Comparison of ENCODE assay signal across 19 cellular contexts in the genomic region with DNA sequence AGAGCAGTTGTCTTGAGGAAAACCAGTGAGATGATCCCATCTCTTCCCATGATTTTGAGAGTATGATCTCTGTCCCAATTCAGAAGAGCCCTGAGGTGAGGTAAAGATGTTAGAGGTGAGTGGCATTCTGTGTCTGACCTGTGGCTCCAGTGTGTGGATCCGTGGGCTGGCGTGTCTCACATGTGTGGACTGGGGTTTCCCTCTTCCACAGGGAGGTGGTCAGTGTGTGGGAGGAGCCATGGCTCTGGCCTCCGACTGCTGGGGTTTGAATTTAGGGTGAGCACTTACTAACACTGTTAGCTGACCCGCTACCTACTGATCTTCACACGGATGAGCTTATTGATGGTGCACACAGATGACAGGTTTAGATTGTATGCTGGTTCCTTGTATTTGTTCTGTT. TPM values are rescaled to one million over a fixed set of nuclear protein-coding genes. Genes with fewer than 3 reads are reported as not detected.
DNase-seq lines count a peak whose midpoint lies in the region; ATAC-seq, FAIRE-seq and TF ChIP-seq lines count a peak whose summit lies in the region.
"Had no signal": no experiment of that assay in that cellular context is flagged by ENCODE, and none has a peak within 500 bp of the region (broad histone marks: within the 10 kb centered on the region; RNA-seq: fewer than 3 reads in every experiment).

No MANE protein-coding gene starts in this region.

- H3K36me3 Mint-ChIP-seq in MCF 10A (ENCODE audit: insufficient read depth, unreplicated experiment) = no peaks in the 10 kb centered on the region
- peaks cover 3% of the 10 kb centered on the region for H3K36me3 Mint-ChIP-seq in osteocyte (ENCODE audit: unreplicated experiment)
- peaks cover 10% of the 10 kb centered on the region for H3K36me3 Mint-ChIP-seq in type B pancreatic cell
- H3K36me3 Mint-ChIP-seq: memory B cell; stimulated activated memory B cell treated with anti-CD40 and anti-IgM and Interleukin-4, amounts not matched to agents 10 μg/mL and 1 μg/mL and 100 μg/mL, for 72 hours had no signal

- WGBS in mammary epithelial cell (ENCODE audit: low coverage, missing lambda C conversion rate) = 98% methylated on average over 5 of the region's 5 CpGs

- H3K27ac ChIP-seq in mammary epithelial cell (ENCODE audit: insufficient read depth, low read depth, low read length) = no peak overlapping the region
- peak overlapping the region; percentile 98 for H3K27ac ChIP-seq in endothelial cell of umbilical vein (ENCODE audit: insufficient read depth, low read depth, low read length)
- H3K27ac ChIP-seq: SJCRH30, WERI-Rb-1 had no signal

- H2AFZ ChIP-seq in mammary epithelial cell (ENCODE audit: low read depth, low read length) (no peak overlapping the region), endothelial cell of umbilical vein (ENCODE audit: low read depth, low read length) (no peak overlapping the region)
- H2AFZ ChIP-seq: hepatocyte had no signal

- no peaks in the 10 kb centered on the region for H3K9me3 Mint-ChIP-seq in MCF 10A (ENCODE audit: unreplicated experiment)
- no peaks in the 10 kb centered on the region for H3K9me3 Mint-ChIP-seq in osteocyte (ENCODE audit: unreplicated experiment)
- no peaks in the 10 kb centered on the region for H3K9me3 Mint-ChIP-seq in type B pancreatic cell
- H3K9me3 Mint-ChIP-seq: memory B cell; stimulated activated memory B cell treated with anti-CD40 and anti-IgM and Interleukin-4, amounts not matched to agents 10 μg/mL and 1 μg/mL and 100 μg/mL, for 72 hours had no signal

- H3K4me3 Mint-ChIP-seq in MCF 10A (ENCODE audit: unreplicated experiment) (no peak overlapping the region), osteocyte (ENCODE audit: unreplicated experiment) (no peak overlapping the region), type B pancreatic cell (no peak overlapping the region)
- H3K4me3 Mint-ChIP-seq: memory B cell; stimulated activated memory B cell treated with anti-CD40 and anti-IgM and Interleukin-4, amounts not matched to agents 10 μg/mL and 1 μg/mL and 100 μg/mL, for 72 hours had no signal

- TF ChIP-seq CTCF in MCF 10A (IDR thresholded peaks at IDR 0.05; ENCODE audit: unreplicated experiment) = no peak
- no peak for TF ChIP-seq CTCF in mammary epithelial cell (conservative IDR thresholded peaks at IDR 0.05 in 1 of 2, IDR thresholded peaks at IDR 0.05 in 1 of 2; ENCODE audit: extremely low read depth in 1 of 2, insufficient read depth in 1 of 2, low read depth in 1 of 2, low read length in 2 of 2)
- TF ChIP-seq CTCF in endothelial cell of umbilical vein (IDR thresholded peaks at IDR 0.05; ENCODE audit: extremely low read depth in 1 of 2, insufficient read depth in 1 of 2, low read depth in 1 of 2, low read length in 2 of 2) = no peak
- no peak for TF ChIP-seq CTCF in osteocyte (IDR thresholded peaks at IDR 0.05)
- TF ChIP-seq CTCF in type B pancreatic cell (conservative IDR thresholded peaks at IDR 0.05) = no peak

- H3K4me1 ChIP-seq in mammary epithelial cell (ENCODE audit: insufficient read depth, low read length) (peaks cover 80% of the 10 kb centered on the region), endothelial cell of umbilical vein (ENCODE audit: control insufficient read depth, extremely low read depth, insufficient read depth, low read length) (peaks cover 60% of the 10 kb centered on the region)

- CTCF ChIA-PET in MCF 10A (lab: Yijun Ruan, JAX) = interaction anchor here (0.7 to 2.1 kb wide), 5 partner anchors 11 to 98 kb away, joined by 3 to 9 read pairs (median 5); no protein-coding TSS in a partner anchor
- CTCF ChIA-PET in mammary epithelial cell (lab: Charles Lee; ENCODE audit: low non-redundant PET) = no interaction called here
- CTCF ChIA-PET in endothelial cell of umbilical vein (lab: Charles Lee) = interaction anchor here (1.1 to 8.5 kb wide), 3 partner anchors 12 to 92 kb away, joined by 3 to 65 read pairs (median 59); partner anchors contain the start of gene ASAP2

- FAIRE-seq in endothelial cell of umbilical vein (lab: Jason Lieb, UNC) = no peak

- BruUV-seq in MCF 10A (replicated peaks; lab: Mats Ljungman, UMichigan) = no TSS peak
- no TSS peak for BruUV-seq in mammary epithelial cell (replicated peaks; lab: Mats Ljungman, UMichigan)
- no TSS peak for BruUV-seq in endothelial cell of umbilical vein (replicated peaks; lab: Mats Ljungman, UMichigan)

- H3K27ac Mint-ChIP-seq in MCF 10A (ENCODE audit: low read depth, unreplicated experiment) (peak overlapping the region; percentile 97), osteocyte (ENCODE audit: unreplicated experiment) (peak overlapping the region; percentile 97), type B pancreatic cell (peak overlapping the region; percentile 5)
- H3K27ac Mint-ChIP-seq: memory B cell; stimulated activated memory B cell treated with anti-CD40 and anti-IgM and Interleukin-4, amounts not matched to agents 10 μg/mL and 1 μg/mL and 100 μg/mL, for 72 hours had no signal

- TF ChIP-seq POLR2A in endothelial cell of umbilical vein (IDR thresholded peaks at IDR 0.05; ENCODE audit: low read depth, low read length) = no peak

- H3K4me1 Mint-ChIP-seq in MCF 10A (ENCODE audit: insufficient read depth, unreplicated experiment) = peaks cover 53% of the 10 kb centered on the region
- peaks cover 86% of the 10 kb centered on the region for H3K4me1 Mint-ChIP-seq in osteocyte (ENCODE audit: unreplicated experiment)
- H3K4me1 Mint-ChIP-seq in type B pancreatic cell (ENCODE audit: unreplicated experiment) = peaks cover 68% of the 10 kb centered on the region
- H3K4me1 Mint-ChIP-seq: memory B cell; stimulated activated memory B cell treated with anti-CD40 and anti-IgM and Interleukin-4, amounts not matched to agents 10 μg/mL and 1 μg/mL and 100 μg/mL, for 72 hours had no signal

- H3K4me3 ChIP-seq in mammary epithelial cell (replicated peaks in 1 of 3; ENCODE audit: insufficient read depth in 1 of 3, low read depth in 2 of 3, low read length in 3 of 3) (no peak overlapping the region), endothelial cell of umbilical vein (replicated peaks in 1 of 3; ENCODE audit: insufficient read depth in 1 of 3, low read depth in 1 of 3, low read length in 3 of 3) (no peak overlapping the region)
- H3K4me3 ChIP-seq: hepatocyte, SJCRH30 had no signal

- intact Hi-C loops in MCF 10A (cut with micrococcal nuclease) = loop anchor here (1.0 to 10.0 kb wide), 2 partner anchors 12 to 233 kb away; partner anchors contain the start of gene MBOAT2
- intact Hi-C loops in mammary epithelial cell (cut with micrococcal nuclease) = no loop called here
- intact Hi-C loops in endothelial cell of umbilical vein (cut with micrococcal nuclease) = loop anchor here (5.0 kb wide), 1 partner anchor 184 kb away; the partner anchor contains the start of genes CPSF3 and ITGB1BP1

- POLR2A ChIA-PET in MCF 10A (lab: Yijun Ruan, JAX) (interaction anchor here (2.0 to 12.2 kb wide), 2 partner anchors 11 to 49 kb away, joined by 8 to 142 read pairs; no protein-coding TSS in a partner anchor), endothelial cell of umbilical vein (lab: Charles Lee) (no interaction called here)

- in situ Hi-C loops in mammary epithelial cell (cut with MboI; ENCODE audit: low sequenced_read_pairs in 2 of 2) (no loop called here), G401 (cut with HindIII; ENCODE audit: low sequenced_read_pairs) (no loop called here)

- dilution Hi-C loops in mammary epithelial cell (cut with HindIII; ENCODE audit: low sequenced_read_pairs) = no loop called here
- dilution Hi-C loops in endothelial cell of umbilical vein (cut with MboI; ENCODE audit: extremely low pct_ligation_motif_present, low sequenced_read_pairs) = no loop called here

- no peak overlapping the region for H3K9ac ChIP-seq in mammary epithelial cell (ENCODE audit: insufficient read depth, low read length)
- no peak overlapping the region for H3K9ac ChIP-seq in endothelial cell of umbilical vein (replicated peaks; ENCODE audit: extremely low read depth, insufficient read depth, low read length)

- no peaks in the 10 kb centered on the region for H3K27me3 ChIP-seq in mammary epithelial cell (ENCODE audit: insufficient read depth, low read length)
- no peaks in the 10 kb centered on the region for H3K27me3 ChIP-seq in endothelial cell of umbilical vein (ENCODE audit: control insufficient read depth in 2 of 2, insufficient read depth in 2 of 2, low read length in 2 of 2)
- H3K27me3 ChIP-seq: hepatocyte, SJCRH30 had no signal

- no peaks in the 10 kb centered on the region for H3K9me3 ChIP-seq in mammary epithelial cell (replicated peaks; ENCODE audit: insufficient read depth, low read length)
- no peaks in the 10 kb centered on the region for H3K9me3 ChIP-seq in endothelial cell of umbilical vein (replicated peaks; ENCODE audit: control insufficient read depth, insufficient read depth, low read length)
- H3K9me3 ChIP-seq: SJCRH30 had no signal

- no peaks in the 10 kb centered on the region for H4K20me1 ChIP-seq in mammary epithelial cell (ENCODE audit: insufficient read depth, low read length)
- no peaks in the 10 kb centered on the region for H4K20me1 ChIP-seq in endothelial cell of umbilical vein (replicated peaks; ENCODE audit: control insufficient read depth, extremely low read depth, insufficient read depth, low read length)

- H3K9me1 ChIP-seq in endothelial cell of umbilical vein (replicated peaks; ENCODE audit: control insufficient read depth, extremely low read depth, insufficient read depth, low read length) = no peaks in the 10 kb centered on the region

- no peak for DNase-seq in MCF 10A (ENCODE audit: unreplicated experiment)
- DNase-seq in mammary epithelial cell = no peak
- no peak for DNase-seq in endothelial cell of umbilical vein (ENCODE audit: low read depth, low spot score)
- DNase-seq in osteocyte (ENCODE audit: extremely low spot score, unreplicated experiment) = no peak
- no peak for DNase-seq in type B pancreatic cell (ENCODE audit: extremely low spot score, unreplicated experiment)
- DNase-seq in OCI-M1 (lab: John Stamatoyannopoulos, UW) = no peak
- DNase-seq in G401 (ENCODE audit: low spot score) = no peak
- DNase-seq: activated CD4-positive, alpha-beta T cell treated with anti-CD3 and anti-CD28 coated beads, Interleukin-2, amount 50 U/mL, for 4 hours; activated naive CD4-positive, alpha-beta T cell treated with Interleukin-2 at 50 U/mL for 16 hours; amygdala; EL; retina; SJCRH30; T-helper 2 cell; WERI-Rb-1 had no signal

- ATAC-seq in HG02623 (IDR thresholded peaks at IDR 0.05; ENCODE audit: unreplicated experiment) = no peak
- ATAC-seq: stimulated activated memory B cell treated with anti-CD40 and anti-IgM and Interleukin-4, amounts not matched to agents 10 μg/mL and 1 μg/mL and 100 μg/mL, for 72 hours had no signal

- H3K4me2 ChIP-seq in mammary epithelial cell (ENCODE audit: insufficient read depth, low read depth, low read length) (no peak overlapping the region), endothelial cell of umbilical vein (ENCODE audit: insufficient read depth, low read length) (no peak overlapping the region)

- H3K36me3 ChIP-seq in mammary epithelial cell (ENCODE audit: insufficient read depth, low read length) = no peaks in the 10 kb centered on the region
- no peaks in the 10 kb centered on the region for H3K36me3 ChIP-seq in endothelial cell of umbilical vein (ENCODE audit: control insufficient read depth in 2 of 2, extremely low read depth in 1 of 2, insufficient read depth in 2 of 2, low read length in 2 of 2)
- H3K36me3 ChIP-seq: SJCRH30, WERI-Rb-1 had no signal

- H3K27me3 Mint-ChIP-seq in MCF 10A (ENCODE audit: insufficient read depth, unreplicated experiment) = no peaks in the 10 kb centered on the region
- H3K27me3 Mint-ChIP-seq in osteocyte (ENCODE audit: unreplicated experiment) = no peaks in the 10 kb centered on the region
- no peaks in the 10 kb centered on the region for H3K27me3 Mint-ChIP-seq in type B pancreatic cell

- H3K79me2 ChIP-seq in mammary epithelial cell (ENCODE audit: insufficient read depth, low read length) (peaks cover 92% of the 10 kb centered on the region), endothelial cell of umbilical vein (ENCODE audit: control insufficient read depth, insufficient read depth, low read length) (peaks cover 86% of the 10 kb centered on the region)

RNA-seq across cellular contexts. Expression of gene ASAP2, which starts 31.2 kb away (rescaled TPM):
- 80.8 and 89.5 TPM in 2 replicates for total RNA-seq in MCF 10A (2022)
- 100 to 1,000 TPM in 1 of 2 donors, 10 to 100 TPM in 1; 40.8 to 137 TPM for total RNA-seq in mammary epithelial cell
- polyA plus RNA-seq in mammary epithelial cell = 56.4 TPM
- polyA minus RNA-seq in mammary epithelial cell = 60.0 TPM
- total RNA-seq in endothelial cell of umbilical vein = 75.8 and 79.2 TPM in 2 replicates
- 26.4 and 31.1 TPM in 2 replicates for polyA plus RNA-seq in endothelial cell of umbilical vein
- polyA plus RNA-seq in endothelial cell of umbilical vein (2011; cell fraction: cytosol; rRNA removed) = 31.6 and 32.0 TPM in 2 replicates
- 85.8 and 94.0 TPM in 2 replicates for polyA plus RNA-seq in endothelial cell of umbilical vein (2011; cell fraction: nucleus; rRNA removed)
- 39.1 and 42.5 TPM in 2 replicates for polyA plus RNA-seq in endothelial cell of umbilical vein (2012)
- 66.1 and 67.7 TPM in 2 replicates for polyA minus RNA-seq in endothelial cell of umbilical vein
- 7.3 TPM for polyA minus RNA-seq in endothelial cell of umbilical vein (2011; cell fraction: cytosol; rRNA and poly(A)+ RNA removed)
- polyA minus RNA-seq in endothelial cell of umbilical vein (2011; cell fraction: nucleus; rRNA and poly(A)+ RNA removed) = 92.1 and 117 TPM in 2 replicates
- 91.0 and 94.7 TPM in 2 replicates for total RNA-seq in osteocyte
- 45.6 and 49.6 TPM in 2 replicates for total RNA-seq in type B pancreatic cell (ENCODE audit: low replicate concordance)
- total RNA-seq in G401 (2014; rRNA removed; shearing (Covaris generic)) = 5.5 and 7.1 TPM in 2 replicates

Comparison
In these comparisons a context has a peak if more than half of its experiments do, and no peak if none do; other contexts are left out.
1. H3K27ac Mint-ChIP-seq: peak in every context shown above with its lines; median percentile 97 in MCF 10A; 97 in osteocyte; 5 in type B pancreatic cell.